In the genomic region with DNA sequence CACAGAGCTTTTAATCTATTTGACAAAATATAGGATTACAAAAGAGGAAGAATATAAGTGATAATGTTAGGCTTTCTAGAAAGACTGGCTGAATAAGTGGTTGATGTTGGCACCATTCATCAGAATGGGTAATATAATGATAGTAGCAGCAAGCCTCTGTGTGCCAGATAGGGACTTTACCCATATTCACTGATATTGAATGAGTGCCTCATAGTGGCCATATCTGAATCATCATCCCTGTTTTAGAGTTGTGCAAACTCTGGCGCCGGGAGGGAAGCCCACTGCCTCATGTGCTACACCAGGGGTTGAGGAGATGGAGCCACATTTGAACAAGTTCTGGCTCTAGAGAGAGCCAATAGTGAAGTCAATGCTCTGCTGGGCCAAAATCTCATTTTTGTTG, we compare ENCODE assay signal across 31 cellular contexts.
"Had no signal": no experiment of that assay in that cellular context is flagged by ENCODE, and none has a peak within 500 bp of the region (broad histone marks: within the 10 kb centered on the region; RNA-seq: fewer than 3 reads in every experiment).

No MANE protein-coding gene starts in this region.

- H3K9me3 Mint-ChIP-seq: activated CD8-positive, alpha-beta T cell treated with anti-CD3 and anti-CD28 coated beads for 36 hours; activated naive CD4-positive, alpha-beta T cell treated with anti-CD3 and anti-CD28 coated beads for 36 hours; activated naive CD4-positive, alpha-beta T cell treated with anti-CD3 and anti-CD28 coated beads, Interleukin-2, amount 50 U/mL, for 24 hours; activated naive CD8-positive, alpha-beta T cell treated with anti-CD3 and anti-CD28 coated beads, Interleukin-2, amount 50 U/mL, for 24 hours had no signal

- H3K27ac Mint-ChIP-seq: activated B cell treated with CpG ODN at 0.5 μM for 24 hours; activated CD8-positive, alpha-beta memory T cell treated with anti-CD3 and anti-CD28 coated beads, Interleukin-2, amount 10 ng/mL, durations not matched to agents 7 days and 5 days; activated CD8-positive, alpha-beta T cell treated with anti-CD3 and anti-CD28 coated beads for 36 hours; activated naive CD4-positive, alpha-beta T cell treated with anti-CD3 and anti-CD28 coated beads for 36 hours; activated naive CD4-positive, alpha-beta T cell treated with anti-CD3 and anti-CD28 coated beads, Interleukin-2, amount 50 U/mL, for 24 hours; activated naive CD8-positive, alpha-beta T cell treated with anti-CD3 and anti-CD28 coated beads for 36 hours; activated naive CD8-positive, alpha-beta T cell treated with anti-CD3 and anti-CD28 coated beads, Interleukin-2, amount 50 U/mL, for 24 hours; activated T-helper 1 cell treated with anti-CD3 and anti-CD28 coated beads, Interleukin-12 subunit alpha, Interleukin-12 subunit beta, Interleukin-2, Interleukin-4 antibody, amounts not matched to agents 30 ng/mL and 10 ng/mL and 1 ng/mL, durations not matched to agents 14 hours and 24 hours and 36 hours; activated T-helper 2 cell treated with anti-CD3 and anti-CD28 coated beads, Interferon-gamma antibody, Interleukin-2, Interleukin-4, amounts not matched to agents 10 μg/mL and 5 μg/mL and 100 μg/mL, durations not matched to agents 14 hours and 24 hours and 36 hours; T-helper 17 cell; T-helper 2 cell treated with Interferon-gamma antibody and Interleukin-4, amounts not matched to agents 5 μg/mL and 100 μg/mL, for 36 hours had no signal

- H3K4me3 ChIP-seq: adrenal gland, body of pancreas, colonic mucosa had no signal

- H3K4me3 Mint-ChIP-seq: activated B cell treated with CpG ODN at 0.5 μM for 24 hours; activated CD8-positive, alpha-beta memory T cell treated with anti-CD3 and anti-CD28 coated beads, Interleukin-2, amount 10 ng/mL, durations not matched to agents 7 days and 5 days; activated CD8-positive, alpha-beta T cell treated with anti-CD3 and anti-CD28 coated beads for 36 hours; activated naive CD4-positive, alpha-beta T cell treated with anti-CD3 and anti-CD28 coated beads for 36 hours; activated naive CD4-positive, alpha-beta T cell treated with anti-CD3 and anti-CD28 coated beads, Interleukin-2, amount 50 U/mL, for 24 hours; activated naive CD8-positive, alpha-beta T cell treated with anti-CD3 and anti-CD28 coated beads for 36 hours; activated naive CD8-positive, alpha-beta T cell treated with anti-CD3 and anti-CD28 coated beads, Interleukin-2, amount 50 U/mL, for 24 hours; activated T-helper 1 cell treated with anti-CD3 and anti-CD28 coated beads, Interleukin-12 subunit alpha, Interleukin-12 subunit beta, Interleukin-2, Interleukin-4 antibody, amounts not matched to agents 30 ng/mL and 10 ng/mL and 1 ng/mL, durations not matched to agents 14 hours and 24 hours and 36 hours; T-helper 17 cell; T-helper 2 cell treated with Interferon-gamma antibody and Interleukin-4, amounts not matched to agents 5 μg/mL and 100 μg/mL, for 36 hours had no signal

- DNase-seq: activated B cell treated with CpG ODN at 0.5 μM for 24 hours; activated CD4-positive, alpha-beta T cell treated with anti-CD3 and anti-CD28 coated beads for 48 hours; activated CD4-positive, alpha-beta T cell treated with anti-CD3 and anti-CD28 coated beads, Interleukin-2, amount 50 U/mL, for 1 hour; activated CD4-positive, alpha-beta T cell treated with anti-CD3 and anti-CD28 coated beads, Interleukin-2, amount 50 U/mL, for 48 hours; activated CD8-positive, alpha-beta memory T cell treated with anti-CD3 and anti-CD28 coated beads, Interleukin-2, amount 10 ng/mL, durations not matched to agents 7 days and 5 days; activated CD8-positive, alpha-beta memory T cell treated with anti-CD3 and anti-CD28 coated beads, Interleukin-2, amount 50 U/mL, for 4 hours; activated CD8-positive, alpha-beta T cell treated with anti-CD3 and anti-CD28 coated beads for 36 hours; activated effector memory CD4-positive, alpha-beta T cell treated with anti-CD3 and anti-CD28 coated beads, Interleukin-2, amount 50 U/mL, for 16 hours; activated naive CD4-positive, alpha-beta T cell treated with anti-CD3 and anti-CD28 coated beads for 36 hours; activated naive CD8-positive, alpha-beta T cell treated with anti-CD3 and anti-CD28 coated beads for 36 hours; activated naive CD8-positive, alpha-beta T cell treated with anti-CD3 and anti-CD28 coated beads, Interleukin-2, amount 50 U/mL, for 24 hours; activated T-cell treated with anti-CD3 and anti-CD28 coated beads, Interleukin-2, amount 50 U/mL, for 1 hour; activated T-cell treated with anti-CD3 and anti-CD28 coated beads, Interleukin-2, amount 50 U/mL, for 48 hours; adrenal gland; amygdala; aorta; body of pancreas; caudate nucleus; cerebellar nuclear complex; colonic mucosa; effector CD8-positive, alpha-beta T cell; foreskin fibroblast; head of caudate nucleus; T-helper 17 cell; T1000; WERI-Rb-1 had no signal

- H3K36me3 Mint-ChIP-seq: activated CD8-positive, alpha-beta memory T cell treated with anti-CD3 and anti-CD28 coated beads, Interleukin-2, amount 10 ng/mL, durations not matched to agents 7 days and 5 days; activated naive CD4-positive, alpha-beta T cell treated with anti-CD3 and anti-CD28 coated beads, Interleukin-2, amount 50 U/mL, for 24 hours; activated naive CD8-positive, alpha-beta T cell treated with anti-CD3 and anti-CD28 coated beads for 36 hours had no signal

- ATAC-seq: activated CD8-positive, alpha-beta memory T cell treated with anti-CD3 and anti-CD28 coated beads, Interleukin-2, amount 10 ng/mL, durations not matched to agents 7 days and 5 days; activated CD8-positive, alpha-beta T cell treated with anti-CD3 and anti-CD28 coated beads for 36 hours; activated naive CD8-positive, alpha-beta T cell treated with anti-CD3 and anti-CD28 coated beads, Interleukin-2, amount 50 U/mL, for 24 hours; body of pancreas; esophagus mucosa; T-helper 17 cell had no signal

- H3K27me3 Mint-ChIP-seq: activated B cell treated with CpG ODN at 0.5 μM for 24 hours; activated CD8-positive, alpha-beta T cell treated with anti-CD3 and anti-CD28 coated beads for 36 hours; activated naive CD4-positive, alpha-beta T cell treated with anti-CD3 and anti-CD28 coated beads, Interleukin-2, amount 50 U/mL, for 24 hours; activated naive CD8-positive, alpha-beta T cell treated with anti-CD3 and anti-CD28 coated beads for 36 hours; activated naive CD8-positive, alpha-beta T cell treated with anti-CD3 and anti-CD28 coated beads, Interleukin-2, amount 50 U/mL, for 24 hours; T-helper 17 cell had no signal

- H3K4me1 Mint-ChIP-seq: activated B cell treated with CpG ODN at 0.5 μM for 24 hours; activated CD8-positive, alpha-beta memory T cell treated with anti-CD3 and anti-CD28 coated beads, Interleukin-2, amount 10 ng/mL, durations not matched to agents 7 days and 5 days; activated naive CD4-positive, alpha-beta T cell treated with anti-CD3 and anti-CD28 coated beads, Interleukin-2, amount 50 U/mL, for 24 hours; activated naive CD8-positive, alpha-beta T cell treated with anti-CD3 and anti-CD28 coated beads, Interleukin-2, amount 50 U/mL, for 24 hours had no signal
